ENCODE assay signal across 8 cellular contexts in genomic region chr22:37999640-38000272, GRCh38. TPM values are rescaled to one million over a fixed set of nuclear protein-coding genes. Genes with fewer than 3 reads are reported as not detected.
DNase-seq lines count a peak whose midpoint lies in the region; ATAC-seq and TF ChIP-seq lines count a peak whose summit lies in the region.

No MANE protein-coding gene starts in this region.

- no peak overlapping the region for H3K18ac ChIP-seq in mesendoderm (ENCODE audit: low read length)

- no peaks in the 10 kb centered on the region for H3K79me2 ChIP-seq in mesendoderm (ENCODE audit: control insufficient read depth, insufficient read depth, low read length)

- no peaks in the 10 kb centered on the region for H3K79me1 ChIP-seq in mesendoderm (ENCODE audit: low read length)

- no peak overlapping the region for H2BK15ac ChIP-seq in mesendoderm (replicated peaks; ENCODE audit: low read depth)

- no CpG with 5 or more reads among the region's 16 CpGs for WGBS in mesendoderm (ENCODE audit: extremely low coverage, insufficient coverage, low lambda C conversion rate)

- no peaks in the 10 kb centered on the region for H3K4me1 ChIP-seq in mesendoderm (ENCODE audit: control insufficient read depth, low read depth, low read length)

- in situ Hi-C loops in astrocyte of the cerebellum (cut with HindIII; ENCODE audit: low sequenced_read_pairs), result no loop called here

- no peak overlapping the region for H2BK5ac ChIP-seq in mesendoderm (ENCODE audit: low read length)

- H3K9ac ChIP-seq in mesendoderm (ENCODE audit: low read length), result no peak overlapping the region

- H3K36me3 ChIP-seq in mesendoderm (ENCODE audit: control insufficient read depth, insufficient read depth, low read length), result no peaks in the 10 kb centered on the region

- no peak overlapping the region for H4K5ac ChIP-seq in mesendoderm (ENCODE audit: low read length)

- H3K27me3 ChIP-seq in mesendoderm (ENCODE audit: insufficient read depth, low read length, poor library complexity), result no peaks in the 10 kb centered on the region

- no peak overlapping the region for H3K4ac ChIP-seq in mesendoderm (ENCODE audit: low read depth, low read length)

- no peak overlapping the region for H3K23ac ChIP-seq in mesendoderm (ENCODE audit: low read length)

- no peak overlapping the region for H3K56ac ChIP-seq in mesendoderm (ENCODE audit: low read length)

- H3K4me3 ChIP-seq in astrocyte of the cerebellum (ENCODE audit: low read depth, low read length), result no peak overlapping the region
- H3K4me3 ChIP-seq in mesendoderm (ENCODE audit: low read length), result no peak overlapping the region

- no peak overlapping the region for H3K27ac ChIP-seq in mesendoderm (ENCODE audit: low read depth, low read length)

- ATAC-seq in HG03039 (IDR thresholded peaks at IDR 0.05; ENCODE audit: unreplicated experiment), result no peak

- TF ChIP-seq CTCF in astrocyte of the cerebellum (IDR thresholded peaks at IDR 0.05; ENCODE audit: low read depth, low read length, missing control alignments), result no peak

- no peak overlapping the region for H2BK120ac ChIP-seq in mesendoderm (ENCODE audit: low read depth, low read length)

- DNase-seq in DMS 273 treated with DMSO at 0.1 percent for 48 hours (lab: John Stamatoyannopoulos, UW) (peak; percentile 42), NAMALWA (ENCODE audit: low spot score) (peak; percentile 58), astrocyte of the cerebellum (ENCODE audit: low read depth) (peak; percentile 49), mesendoderm (peak; percentile 33), SK-N-DZ (ENCODE audit: low spot score) (no peak), COLO829 (ENCODE audit: low spot score) (no peak)
- DNase-seq in stimulated activated CD4-positive, alpha-beta T cell treated with anti-CD3 and anti-CD28 coated beads, Interleukin-2, amount 100 ng/mL, for 24 hours, result no peak

- no peak overlapping the region for H4K8ac ChIP-seq in mesendoderm (ENCODE audit: low read depth, low read length)

- no peak overlapping the region for H3K4me2 ChIP-seq in mesendoderm (ENCODE audit: low read length)

- no peak overlapping the region for H2AK5ac ChIP-seq in mesendoderm (ENCODE audit: low read length)

RNA-seq across cellular contexts. Expression of gene SOX10, which starts 15.4 kb away (rescaled TPM):
- polyA plus RNA-seq in mesendoderm (2013, experiment 1 of 2), result 2.7 TPM
- polyA plus RNA-seq in mesendoderm (2013, experiment 2 of 2), result 2.7 TPM
- not detected in 2 replicates for polyA plus RNA-seq in SK-N-DZ (2014; cell fraction: cytosol; rRNA removed)
- not detected in 2 replicates for polyA plus RNA-seq in SK-N-DZ (2014; cell fraction: nucleus; rRNA removed)

RNA-seq across cellular contexts. Expression of gene POLR2F, which starts 46.3 kb away (rescaled TPM):
- 235 TPM for polyA plus RNA-seq in mesendoderm (2013, experiment 1 of 2)
- 238 TPM for polyA plus RNA-seq in mesendoderm (2013, experiment 2 of 2)
- polyA plus RNA-seq in SK-N-DZ (2014; cell fraction: cytosol; rRNA removed), result 66.7 and 87.1 TPM in 2 replicates
- polyA plus RNA-seq in SK-N-DZ (2014; cell fraction: nucleus; rRNA removed), result 71.7 and 106 TPM in 2 replicates

RNA-seq across cellular contexts. Expression of gene C22orf23, which starts 46.4 kb away (rescaled TPM):
- 0.31 TPM for polyA plus RNA-seq in mesendoderm (2013, experiment 1 of 2)
- 0.41 TPM for polyA plus RNA-seq in mesendoderm (2013, experiment 2 of 2)
- 1.5 and 3.6 TPM in 2 replicates for polyA plus RNA-seq in SK-N-DZ (2014; cell fraction: cytosol; rRNA removed)
- polyA plus RNA-seq in SK-N-DZ (2014; cell fraction: nucleus; rRNA removed), result 0.72 and 1.1 TPM in 2 replicates

RNA-seq across cellular contexts. Expression of gene PICK1, which starts 57.4 kb away (rescaled TPM):
- 13.2 TPM for polyA plus RNA-seq in mesendoderm (2013, experiment 1 of 2)
- polyA plus RNA-seq in mesendoderm (2013, experiment 2 of 2), result 11.8 TPM
- polyA plus RNA-seq in SK-N-DZ (2014; cell fraction: cytosol; rRNA removed), result 34.4 and 37.6 TPM in 2 replicates
- polyA plus RNA-seq in SK-N-DZ (2014; cell fraction: nucleus; rRNA removed), result 139 and 169 TPM in 2 replicates

Comparison
In these comparisons a context has a peak if more than half of its experiments do, and no peak if none do; other contexts are left out.
1. DNase-seq: peak in DMS 273 treated with DMSO at 0.1 percent for 48 hours (single experiment), NAMALWA (single experiment), astrocyte of the cerebellum (single experiment) and mesendoderm (single experiment); none in SK-N-DZ (single experiment), COLO829 (single experiment) and stimulated activated CD4-positive, alpha-beta T cell treated with anti-CD3 and anti-CD28 coated beads, Interleukin-2, amount 100 ng/mL, for 24 hours (0 of 2).